ENCODE assay signal across 22 cellular contexts in genomic region chr4:97139796-97140195, GRCh38.
"Had no signal": no experiment of that assay in that cellular context is flagged by ENCODE, and none has a peak within 500 bp of the region (broad histone marks: within the 10 kb centered on the region; RNA-seq: fewer than 3 reads in every experiment).

No MANE protein-coding gene starts in this region.

- H2AFZ ChIP-seq: hepatocyte had no signal

- H3K4me3 ChIP-seq: coronary artery, esophagus squamous epithelium, hepatocyte, lung, spleen, testis, tibial nerve had no signal

- H3K36me3 ChIP-seq: esophagus squamous epithelium, spleen had no signal

- DNase-seq: effector CD4-positive, alpha-beta T cell; esophagus squamous epithelium; foreskin fibroblast; head of caudate nucleus; left colon; left ventricle myocardium superior; natural killer cell; posterior cingulate gyrus; spleen; stimulated activated CD4-positive, alpha-beta T cell treated with anti-CD3 and anti-CD28 coated beads, Interleukin-15, amount 100 ng/mL, for 24 hours; stimulated activated CD4-positive, alpha-beta T cell treated with anti-CD3 and anti-CD28 coated beads, Interleukin-1b, Interleukin-23, amount 100 ng/mL, for 48 hours; stimulated activated CD4-positive, alpha-beta T cell treated with anti-CD3 and anti-CD28 coated beads, Interleukin-4, amount 100 ng/mL, for 24 hours; stimulated activated naive CD8-positive, alpha-beta T cell treated with anti-CD3 and anti-CD28 coated beads, Interleukin-15, amount 100 ng/mL, for 72 hours; testis had no signal

- H3K27me3 Mint-ChIP-seq: stimulated activated memory B cell treated with anti-CD40 and anti-IgM and Interleukin-4, amounts not matched to agents 10 μg/mL and 1 μg/mL and 100 μg/mL, for 72 hours; stimulated activated naive CD8-positive, alpha-beta T cell treated with anti-CD3 and anti-CD28 coated beads, Interleukin-15, amount 100 ng/mL, for 72 hours had no signal

- H3K79me2 ChIP-seq: hepatocyte had no signal

- H3K4me1 ChIP-seq: esophagus squamous epithelium, spleen, testis, tibial nerve had no signal

- H3K9me3 ChIP-seq: esophagus squamous epithelium, testis had no signal

- H3K27ac ChIP-seq: coronary artery, epithelial cell of prostate, esophagus squamous epithelium, hepatocyte, spleen, testis, tibial nerve had no signal

- H3K36me3 Mint-ChIP-seq: stimulated activated memory B cell treated with anti-CD40 and anti-IgM and Interleukin-4, amounts not matched to agents 10 μg/mL and 1 μg/mL and 100 μg/mL, for 72 hours had no signal

- H3K4me1 Mint-ChIP-seq: natural killer cell; stimulated activated memory B cell treated with anti-CD40 and anti-IgM and Interleukin-4, amounts not matched to agents 10 μg/mL and 1 μg/mL and 100 μg/mL, for 72 hours; stimulated activated naive CD8-positive, alpha-beta T cell treated with anti-CD3 and anti-CD28 coated beads, Interleukin-15, amount 100 ng/mL, for 72 hours had no signal

- ATAC-seq: left colon; left ventricle myocardium superior; natural killer cell; sciatic nerve; stimulated activated memory B cell treated with anti-CD40 and anti-IgM and Interleukin-4, amounts not matched to agents 10 μg/mL and 1 μg/mL and 100 μg/mL, for 72 hours; stimulated activated naive CD8-positive, alpha-beta T cell treated with anti-CD3 and anti-CD28 coated beads, Interleukin-15, amount 100 ng/mL, for 72 hours had no signal

- H3K27ac Mint-ChIP-seq: natural killer cell; stimulated activated memory B cell treated with anti-CD40 and anti-IgM and Interleukin-4, amounts not matched to agents 10 μg/mL and 1 μg/mL and 100 μg/mL, for 72 hours; stimulated activated naive CD8-positive, alpha-beta T cell treated with anti-CD3 and anti-CD28 coated beads, Interleukin-15, amount 100 ng/mL, for 72 hours had no signal

- H3K4me3 Mint-ChIP-seq: natural killer cell; neural crest cell; stimulated activated memory B cell treated with anti-CD40 and anti-IgM and Interleukin-4, amounts not matched to agents 10 μg/mL and 1 μg/mL and 100 μg/mL, for 72 hours; stimulated activated naive CD8-positive, alpha-beta T cell treated with anti-CD3 and anti-CD28 coated beads, Interleukin-15, amount 100 ng/mL, for 72 hours had no signal

- H3K4me2 ChIP-seq: hepatocyte had no signal

- H3K27me3 ChIP-seq: esophagus squamous epithelium, hepatocyte, spleen, testis, tibial nerve had no signal
